In genomic region chr16:85010931-85011845, GRCh38 we compare ENCODE assay signal across 1 cellular context.
TF ChIP-seq lines count a peak whose summit lies in the region.

TSS of gene ZDHHC7 (minus strand) at chr16:85011535. CDS start at chr16:84990618, 20,917 bp downstream.

TF ChIP-seq in HepG2, 621 proteins besides CTCF, POLR2A, EP300 and RAD21 (continued from another document and continues in another):
- TF ChIP-seq SP5 (CRISPR knock-in tag; IDR thresholded peaks at IDR 0.05; ENCODE audit: borderline replicate concordance, low read depth) (0 out of 2 replicates have a peak, but pooled peaks have one; percentile 44), ZNF260 (CRISPR knock-in tag; IDR thresholded peaks at IDR 0.05; ENCODE audit: borderline replicate concordance, low read depth) (no peak), CENPT (CRISPR knock-in tag; IDR thresholded peaks at IDR 0.05; ENCODE audit: low read depth) (no peak; the same call in 1 of the 2 replicates), ZNF121 (CRISPR knock-in tag; IDR thresholded peaks at IDR 0.05) (peak; percentile 23; the same call in 1 of the 2 replicates), HNRNPLL (IDR thresholded peaks at IDR 0.05; ENCODE audit: low read depth, low read length, poor library complexity, severe bottlenecking) (peak; percentile 96), MTERF4 (CRISPR knock-in tag; IDR thresholded peaks at IDR 0.05) (peak; percentile 74), RELA (CRISPR knock-in tag; IDR thresholded peaks at IDR 0.05) (no peak), WIZ (CRISPR knock-in tag; IDR thresholded peaks at IDR 0.05) (peak; percentile 60; the same call in 1 of the 2 replicates), PLSCR1 (CRISPR knock-in tag; IDR thresholded peaks at IDR 0.05; ENCODE audit: borderline replicate concordance) (peak; percentile 35; the same call in 1 of the 2 replicates), SKI (IDR thresholded peaks at IDR 0.05; ENCODE audit: partially characterized antibody) (peak; percentile 34), NR1H2 (CRISPR knock-in tag; IDR thresholded peaks at IDR 0.05; ENCODE audit: borderline replicate concordance, low read depth) (no peak), ZNF709 (CRISPR knock-in tag; IDR thresholded peaks at IDR 0.05) (peak; percentile 64), SMAD3 (CRISPR knock-in tag; IDR thresholded peaks at IDR 0.05) (peak; percentile 64), ZNF513 (CRISPR knock-in tag; conservative IDR thresholded peaks at IDR 0.05) (no peak), ADNP (CRISPR knock-in tag; IDR thresholded peaks at IDR 0.05) (0 out of 2 replicates have a peak, but pooled peaks have one; percentile 13), BORCS8-MEF2B (CRISPR knock-in tag; IDR thresholded peaks at IDR 0.05) (peak; percentile 81; the same call in 1 of the 2 replicates), ZUFSP (CRISPR knock-in tag; IDR thresholded peaks at IDR 0.05; ENCODE audit: borderline replicate concordance) (no peak), ZNF674 (CRISPR knock-in tag; IDR thresholded peaks at IDR 0.05; ENCODE audit: low read depth) (peak; percentile 90; the same call in 1 of the 2 replicates), TBX3 (IDR thresholded peaks at IDR 0.05; ENCODE audit: borderline replicate concordance) (no peak), MAFK (conservative IDR thresholded peaks at IDR 0.05 in 1 of 2, IDR thresholded peaks at IDR 0.05 in 1 of 2; ENCODE audit: low read length in 2 of 2) (no peak), LBX2 (CRISPR knock-in tag; IDR thresholded peaks at IDR 0.05; ENCODE audit: borderline replicate concordance) (no peak; the same call in 1 of the 2 replicates), NPAS2 (CRISPR knock-in tag; IDR thresholded peaks at IDR 0.05; ENCODE audit: borderline replicate concordance) (no peak), ZNF782 (CRISPR knock-in tag; IDR thresholded peaks at IDR 0.05; ENCODE audit: borderline replicate concordance) (no peak; the same call in 1 of the 2 replicates), ZEB1 (IDR thresholded peaks at IDR 0.05; ENCODE audit: insufficient replicate concordance, low read depth) (peak; percentile 53), GABPB1 (CRISPR knock-in tag; IDR thresholded peaks at IDR 0.05) (peak; percentile 98), GTF2F1 (IDR thresholded peaks at IDR 0.05; ENCODE audit: low read length) (no peak; the same call in 1 of the 2 replicates), ZFAT (CRISPR knock-in tag; conservative IDR thresholded peaks at IDR 0.05) (peak; percentile 19; the same call in 1 of the 2 replicates), SCMH1 (CRISPR knock-in tag; IDR thresholded peaks at IDR 0.05; ENCODE audit: borderline replicate concordance) (no peak), ZNF749 (CRISPR knock-in tag; IDR thresholded peaks at IDR 0.05; ENCODE audit: borderline replicate concordance) (peak; percentile 55; the same call in 1 of the 2 replicates), ATRX (CRISPR knock-in tag; IDR thresholded peaks at IDR 0.05; ENCODE audit: borderline replicate concordance) (no peak), HMGXB3 (CRISPR knock-in tag; IDR thresholded peaks at IDR 0.05; ENCODE audit: borderline replicate concordance) (peak; percentile 35; the same call in 1 of the 2 replicates), IKZF5 (CRISPR knock-in tag; IDR thresholded peaks at IDR 0.05) (peak; percentile 74; the same call in 1 of the 2 replicates), TGIF2 (CRISPR knock-in tag; IDR thresholded peaks at IDR 0.05) (peak; percentile 73; the same call in 1 of the 2 replicates), FOXA3 (CRISPR knock-in tag; IDR thresholded peaks at IDR 0.05) (peak; percentile 56; the same call in 1 of the 2 replicates), ETV5 (CRISPR knock-in tag; IDR thresholded peaks at IDR 0.05; ENCODE audit: borderline replicate concordance) (peak; percentile 89), ZNF431 (CRISPR knock-in tag; IDR thresholded peaks at IDR 0.05; ENCODE audit: borderline replicate concordance, low read depth) (peak; percentile 10; the same call in 1 of the 2 replicates), GFI1 (CRISPR knock-in tag; IDR thresholded peaks at IDR 0.05; ENCODE audit: borderline replicate concordance) (no peak), ZNF160 (CRISPR knock-in tag; IDR thresholded peaks at IDR 0.05) (peak; percentile 87), HOXD1 (CRISPR knock-in tag; IDR thresholded peaks at IDR 0.05) (peak; percentile 64; the same call in 1 of the 2 replicates), ZNF646 (CRISPR knock-in tag; IDR thresholded peaks at IDR 0.05) (no peak), ZFP36L1 (CRISPR knock-in tag; IDR thresholded peaks at IDR 0.05) (peak; percentile 18; the same call in 1 of the 2 replicates), NR2F6 (IDR thresholded peaks at IDR 0.05) (peak; percentile 29; the same call in 1 of the 2 replicates), NR2F6 (CRISPR knock-in tag; IDR thresholded peaks at IDR 0.05) (peak; percentile 68), ESRRA (CRISPR knock-in tag; IDR thresholded peaks at IDR 0.05; ENCODE audit: low read depth) (peak; percentile 33; the same call in 1 of the 2 replicates)
